In the genomic region with DNA sequence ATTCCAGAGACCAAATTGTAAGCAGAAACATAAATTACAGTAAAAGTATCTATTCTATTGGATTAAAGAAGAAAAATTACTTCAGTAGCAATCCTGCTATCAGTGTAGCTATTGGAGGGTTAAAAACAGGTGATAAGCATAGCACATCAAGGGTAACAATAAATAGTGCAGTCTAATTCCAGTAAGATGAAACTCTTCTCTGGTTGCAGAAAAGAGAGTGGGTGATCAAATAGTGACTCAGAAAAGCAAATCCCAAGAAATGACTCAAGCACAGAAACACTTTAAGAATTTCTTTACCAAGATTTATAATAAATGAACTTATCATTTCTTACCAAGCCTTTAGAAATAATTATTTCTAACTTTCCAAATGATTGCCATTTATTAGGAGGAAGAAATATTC, we compare ENCODE assay signal across 12 cellular contexts.
A peak's percentile ranks its signal among the peaks of the same experiment; 100 is the strongest.
DNase-seq lines count a peak whose midpoint lies in the region; ATAC-seq and TF ChIP-seq lines count a peak whose summit lies in the region.
"Had no signal": no experiment of that assay in that cellular context is flagged by ENCODE, and none has a peak within 500 bp of the region (broad histone marks: within the 10 kb centered on the region; RNA-seq: fewer than 3 reads in every experiment).

No MANE protein-coding gene starts in this region.

- H3K36me3 Mint-ChIP-seq in activated CD8-positive, alpha-beta T cell treated with anti-CD3 and anti-CD28 coated beads for 36 hours (ENCODE audit: low read depth) = peaks cover 19% of the 10 kb centered on the region
- H3K36me3 Mint-ChIP-seq in activated CD8-positive, alpha-beta T cell treated with anti-CD3 and anti-CD28 coated beads, Interleukin-2, amount 10 ng/mL, durations not matched to agents 7 days and 5 days (ENCODE audit: low read depth) = peaks cover under 1% of the 10 kb centered on the region
- no peaks in the 10 kb centered on the region for H3K36me3 Mint-ChIP-seq in stimulated activated effector memory CD8-positive, alpha-beta T cell treated with anti-CD3 and anti-CD28 coated beads, Interleukin-12 subunit alpha, Interleukin-12 subunit beta, amount 100 ng/mL, for 72 hours

- H3K9me2 ChIP-seq in SK-N-SH = no peaks in the 10 kb centered on the region

- H3K4me1 ChIP-seq in SK-N-SH (ENCODE audit: control insufficient read depth in 1 of 2, insufficient read depth in 2 of 2, low read depth in 1 of 2, low read length in 1 of 2) (peaks cover 28 to 54% of the 10 kb centered on the region in 2 experiments), adrenal gland (replicated peaks in 1 of 2) (peaks cover 0 to 7% of the 10 kb centered on the region in 2 donors)

- CTCF ChIA-PET in activated CD8-positive, alpha-beta T cell treated with anti-CD3 and anti-CD28 coated beads for 36 hours (lab: Charles Lee) = interaction anchor here (1.0 to 2.3 kb wide), 2 partner anchors 11 to 76 kb away, joined by 3 to 9 read pairs; no protein-coding TSS in a partner anchor
- CTCF ChIA-PET in activated CD8-positive, alpha-beta T cell treated with anti-CD3 and anti-CD28 coated beads, Interleukin-2, amount 10 ng/mL, durations not matched to agents 7 days and 5 days (lab: Charles Lee) = no interaction called here
- CTCF ChIA-PET in SK-N-SH (lab: Yijun Ruan, JAX) = no interaction called here

- no peaks in the 10 kb centered on the region for H3K27me3 Mint-ChIP-seq in activated CD8-positive, alpha-beta T cell treated with anti-CD3 and anti-CD28 coated beads for 36 hours
- no peaks in the 10 kb centered on the region for H3K27me3 Mint-ChIP-seq in activated CD8-positive, alpha-beta T cell treated with anti-CD3 and anti-CD28 coated beads, Interleukin-2, amount 10 ng/mL, durations not matched to agents 7 days and 5 days (ENCODE audit: low read depth)

- TF ChIP-seq POLR2A in adrenal gland (IDR thresholded peaks at IDR 0.05) = no peak

- no peak for TF ChIP-seq CTCF in activated CD8-positive, alpha-beta T cell treated with anti-CD3 and anti-CD28 coated beads for 36 hours (IDR thresholded peaks at IDR 0.05)
- TF ChIP-seq CTCF in SK-N-SH (IDR thresholded peaks at IDR 0.05) (no peak), fibroblast of villous mesenchyme (IDR thresholded peaks at IDR 0.05; ENCODE audit: insufficient read depth, low read depth, low read length) (no peak), adrenal gland (IDR thresholded peaks at IDR 0.05) (no peak)

- no peak overlapping the region; the same call in 1 of the 2 replicates for H3K9ac ChIP-seq in SK-N-SH
- H3K9ac ChIP-seq: KMS-11 had no signal

- no peak overlapping the region for H3K27ac Mint-ChIP-seq in activated CD8-positive, alpha-beta T cell treated with anti-CD3 and anti-CD28 coated beads for 36 hours
- no peak overlapping the region for H3K27ac Mint-ChIP-seq in activated CD8-positive, alpha-beta T cell treated with anti-CD3 and anti-CD28 coated beads, Interleukin-2, amount 10 ng/mL, durations not matched to agents 7 days and 5 days
- no peak overlapping the region for H3K27ac Mint-ChIP-seq in stimulated activated effector memory CD8-positive, alpha-beta T cell treated with anti-CD3 and anti-CD28 coated beads, Interleukin-12 subunit alpha, Interleukin-12 subunit beta, amount 100 ng/mL, for 72 hours

- peak overlapping the region; percentile 53 for H3K4me2 ChIP-seq in SK-N-SH
- H3K4me2 ChIP-seq: KMS-11 had no signal

- H4K20me1 ChIP-seq in SK-N-SH (ENCODE audit: insufficient read depth) = peaks cover 87% of the 10 kb centered on the region

- intact Hi-C loops in activated CD8-positive, alpha-beta T cell treated with anti-CD3 and anti-CD28 coated beads for 36 hours (cut with micrococcal nuclease) = loop anchor here (5.0 kb wide), 1 partner anchor 240 kb away; no protein-coding TSS in a partner anchor
- intact Hi-C loops in adrenal gland (cut with DNase I) = no loop called here

- peaks cover 8% of the 10 kb centered on the region for H3K9me3 Mint-ChIP-seq in activated CD8-positive, alpha-beta T cell treated with anti-CD3 and anti-CD28 coated beads for 36 hours
- no peaks in the 10 kb centered on the region for H3K9me3 Mint-ChIP-seq in activated CD8-positive, alpha-beta T cell treated with anti-CD3 and anti-CD28 coated beads, Interleukin-2, amount 10 ng/mL, durations not matched to agents 7 days and 5 days (ENCODE audit: insufficient read depth)
- peaks cover 3% of the 10 kb centered on the region for H3K9me3 Mint-ChIP-seq in stimulated activated effector memory CD8-positive, alpha-beta T cell treated with anti-CD3 and anti-CD28 coated beads, Interleukin-12 subunit alpha, Interleukin-12 subunit beta, amount 100 ng/mL, for 72 hours
- H3K9me3 Mint-ChIP-seq: neural crest cell had no signal

- H3K36me3 ChIP-seq in SK-N-SH (replicated peaks in 1 of 2; ENCODE audit: control insufficient read depth in 1 of 2, insufficient read depth in 2 of 2, low read length in 1 of 2) (peaks cover 0 to 30% of the 10 kb centered on the region in 2 experiments), adrenal gland (replicated peaks in 1 of 2) (no peaks in the 10 kb centered on the region)

- no peak overlapping the region for H2AFZ ChIP-seq in SK-N-SH (ENCODE audit: low read depth)

- POLR2A ChIA-PET in activated CD8-positive, alpha-beta T cell treated with anti-CD3 and anti-CD28 coated beads for 36 hours (lab: Charles Lee) = interaction anchor here (1.6 kb wide), 1 partner anchor 9 kb away, joined by 4 read pairs; no protein-coding TSS in a partner anchor
- POLR2A ChIA-PET in activated CD8-positive, alpha-beta T cell treated with anti-CD3 and anti-CD28 coated beads, Interleukin-2, amount 10 ng/mL, durations not matched to agents 7 days and 5 days (lab: Charles Lee) = no interaction called here
- POLR2A ChIA-PET in SK-N-SH (lab: Yijun Ruan, JAX) = no interaction called here

- DNase-seq in activated CD8-positive, alpha-beta T cell treated with anti-CD3 and anti-CD28 coated beads for 36 hours = no peak
- DNase-seq in activated CD8-positive, alpha-beta T cell treated with anti-CD3 and anti-CD28 coated beads, Interleukin-2, amount 10 ng/mL, durations not matched to agents 7 days and 5 days = no peak
- DNase-seq in SK-N-SH (no peak), fibroblast of villous mesenchyme (ENCODE audit: low read depth) (peak; percentile 71), adrenal gland (no peak), amygdala (lab: John Stamatoyannopoulos, UW) (no peak)
- DNase-seq in stimulated activated effector memory CD8-positive, alpha-beta T cell treated with anti-CD3 and anti-CD28 coated beads, Interleukin-12 subunit alpha, Interleukin-12 subunit beta, amount 100 ng/mL, for 72 hours (ENCODE audit: low spot score in 2 of 2) = no peak
- no peak for DNase-seq in NK-92 treated with Interleukin-12 subunit alpha and Interleukin-12 subunit beta, amount 100 ng/mL, for 24 hours (lab: John Stamatoyannopoulos, UW)
- DNase-seq: activated naive CD4-positive, alpha-beta T cell treated with anti-CD3 and anti-CD28 coated beads, Interleukin-2, amount 50 U/mL, for 16 hours; NCI-H748 treated with DMSO at 0.1 percent for 48 hours had no signal

- H3F3A ChIP-seq in SK-N-SH (replicated peaks; ENCODE audit: insufficient read depth) = peaks cover 64% of the 10 kb centered on the region

- TF ChIP-seq RAD21 in SK-N-SH (IDR thresholded peaks at IDR 0.05; ENCODE audit: low read length) = no peak

- ATAC-seq in activated CD8-positive, alpha-beta T cell treated with anti-CD3 and anti-CD28 coated beads for 36 hours = peak; percentile 95
- ATAC-seq in activated CD8-positive, alpha-beta T cell treated with anti-CD3 and anti-CD28 coated beads, Interleukin-2, amount 10 ng/mL, durations not matched to agents 7 days and 5 days = no peak
- ATAC-seq in stimulated activated effector memory CD8-positive, alpha-beta T cell treated with anti-CD3 and anti-CD28 coated beads, Interleukin-12 subunit alpha, Interleukin-12 subunit beta, amount 100 ng/mL, for 72 hours = peak; percentile 63

- H3K4me3 ChIP-seq in SK-N-SH (ENCODE audit: low read depth in 2 of 2, low read length in 1 of 2) (peak overlapping the region in 1 of 2 experiments; percentile 30; a peak in 1 of 4 replicates), fibroblast of villous mesenchyme (ENCODE audit: low read depth, low read length) (no peak overlapping the region), adrenal gland (no peak overlapping the region)

- no peak overlapping the region for H3K4me3 Mint-ChIP-seq in activated CD8-positive, alpha-beta T cell treated with anti-CD3 and anti-CD28 coated beads for 36 hours
- H3K4me3 Mint-ChIP-seq in activated CD8-positive, alpha-beta T cell treated with anti-CD3 and anti-CD28 coated beads, Interleukin-2, amount 10 ng/mL, durations not matched to agents 7 days and 5 days = no peak overlapping the region
- H3K4me3 Mint-ChIP-seq in stimulated activated effector memory CD8-positive, alpha-beta T cell treated with anti-CD3 and anti-CD28 coated beads, Interleukin-12 subunit alpha, Interleukin-12 subunit beta, amount 100 ng/mL, for 72 hours = no peak overlapping the region
- H3K4me3 Mint-ChIP-seq: neural crest cell had no signal

- peaks cover 93% of the 10 kb centered on the region for H3K79me2 ChIP-seq in SK-N-SH (ENCODE audit: insufficient read depth)

- no peaks in the 10 kb centered on the region for H3K27me3 ChIP-seq in SK-N-SH (ENCODE audit: insufficient read depth)
- H3K27me3 ChIP-seq in adrenal gland = no peaks in the 10 kb centered on the region

- H3K27ac ChIP-seq in SK-N-SH (ENCODE audit: low read depth in 2 of 2, low read length in 1 of 2) = peak overlapping the region; percentile 22 to 84; a peak in 3 of 4 replicates
- H3K27ac ChIP-seq in adrenal gland = no peak overlapping the region
- H3K27ac ChIP-seq: KMS-11 had no signal

- peaks cover 46% of the 10 kb centered on the region for H3K4me1 Mint-ChIP-seq in activated CD8-positive, alpha-beta T cell treated with anti-CD3 and anti-CD28 coated beads for 36 hours (ENCODE audit: low read depth)
- peaks cover 5% of the 10 kb centered on the region for H3K4me1 Mint-ChIP-seq in activated CD8-positive, alpha-beta T cell treated with anti-CD3 and anti-CD28 coated beads, Interleukin-2, amount 10 ng/mL, durations not matched to agents 7 days and 5 days (ENCODE audit: low read depth)
- H3K4me1 Mint-ChIP-seq in stimulated activated effector memory CD8-positive, alpha-beta T cell treated with anti-CD3 and anti-CD28 coated beads, Interleukin-12 subunit alpha, Interleukin-12 subunit beta, amount 100 ng/mL, for 72 hours = no peaks in the 10 kb centered on the region
- H3K4me1 Mint-ChIP-seq: neural crest cell had no signal

- TF ChIP-seq EP300 in SK-N-SH (IDR thresholded peaks at IDR 0.05; ENCODE audit: borderline replicate concordance in 1 of 2, low read depth in 1 of 2, low read length in 1 of 2) = peak in 1 of 2 experiments; percentile 67; a peak in 1 of 4 replicates

- H3K9me3 ChIP-seq in SK-N-SH = no peaks in the 10 kb centered on the region
- no peaks in the 10 kb centered on the region for H3K9me3 ChIP-seq in adrenal gland (replicated peaks in 1 of 3)

TF ChIP-seq in SK-N-SH, 30 proteins besides CTCF, POLR2A, EP300 and RAD21 (continues in another document):
- no peak for TF ChIP-seq RFX5 (IDR thresholded peaks at IDR 0.05; ENCODE audit: low read length)
- TF ChIP-seq TCF12 (IDR thresholded peaks at IDR 0.05) = peak; percentile 80
- peak; percentile 42; the same call in 1 of the 2 replicates for TF ChIP-seq POLR2AphosphoS5 (IDR thresholded peaks at IDR 0.05; ENCODE audit: low read depth, low read length)
- TF ChIP-seq JUND (IDR thresholded peaks at IDR 0.05) = peak; percentile 90
- no peak for TF ChIP-seq FOXJ3 (CRISPR knock-in tag; IDR thresholded peaks at IDR 0.05)

Comparison
In these comparisons a context has a peak if more than half of its experiments do, and no peak if none do; other contexts are left out.
1. H3K27ac ChIP-seq: peak in SK-N-SH (2 of 2); none in adrenal gland (0 of 5).